9 cellular contexts compared by ENCODE assay signal in the genomic region with DNA sequence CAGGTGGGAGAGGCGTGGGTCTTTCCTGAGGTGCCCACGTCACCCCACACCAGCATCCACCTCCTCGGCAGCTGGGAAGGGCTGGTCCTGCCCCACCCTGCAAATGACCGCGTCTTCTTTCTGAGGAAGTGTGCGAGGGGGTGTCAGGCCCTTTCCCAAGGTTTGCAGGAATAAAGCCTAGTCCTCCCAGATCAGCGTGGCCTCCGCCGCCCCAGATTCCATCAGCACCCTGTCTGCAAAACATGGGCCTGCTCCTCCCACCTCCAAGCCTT. TPM values are rescaled to one million over a fixed set of nuclear protein-coding genes. Genes with fewer than 3 reads are reported as not detected.
A peak's percentile ranks its signal among the peaks of the same experiment; 100 is the strongest.
DNase-seq lines count a peak whose midpoint lies in the region; ATAC-seq and TF ChIP-seq lines count a peak whose summit lies in the region.
"Had no signal": no experiment of that assay in that cellular context is flagged by ENCODE, and none has a peak within 500 bp of the region (broad histone marks: within the 10 kb centered on the region; RNA-seq: fewer than 3 reads in every experiment).

No MANE protein-coding gene starts in this region.

- no peak for DNase-seq in activated T-cell treated with anti-CD3 and anti-CD28 coated beads, Interleukin-2, amount 50 U/mL, for 24 hours
- DNase-seq in activated T-cell treated with anti-CD3 and anti-CD28 coated beads for 4 hours (no peak), caudate nucleus (lab: John Stamatoyannopoulos, UW) (no peak), thoracic aorta (ENCODE audit: low spot score) (no peak), KBM-7 (no peak)
- DNase-seq: NCI-H82 had no signal

- in situ Hi-C loops in KBM-7 (cut with MboI; ENCODE audit: low pct_unique_long_range_greater_than_20kb, low sequenced_read_pairs): loop anchor here (10.0 kb wide), 1 partner anchor 59 kb away; no protein-coding TSS in a partner anchor

- H3K27ac ChIP-seq in caudate nucleus (ENCODE audit: low read depth, low read length): peak overlapping the region; percentile 73
- H3K27ac ChIP-seq in thoracic aorta: peak overlapping the region in 1 of 2 donors; percentile 71

- H3K27ac Mint-ChIP-seq in activated T-cell treated with anti-CD3 and anti-CD28 coated beads, Interleukin-2, amount 50 U/mL, for 24 hours: peak overlapping the region; percentile 93

- peak overlapping the region; percentile 41 for H3K4me3 ChIP-seq in mononuclear cell (ENCODE audit: low read length)
- H3K4me3 ChIP-seq in thoracic aorta: peak overlapping the region; percentile 46

- no peak overlapping the region for H3K4me3 Mint-ChIP-seq in activated T-cell treated with anti-CD3 and anti-CD28 coated beads, Interleukin-2, amount 50 U/mL, for 24 hours

- TF ChIP-seq CTCF in thoracic aorta (IDR thresholded peaks at IDR 0.05): no peak

- H3K4me1 ChIP-seq in mononuclear cell (ENCODE audit: insufficient read depth, low read length) (peaks cover 84% of the 10 kb centered on the region), thoracic aorta (ENCODE audit: control insufficient read depth in 1 of 2, low read depth in 2 of 2) (no peaks in the 10 kb centered on the region)

- H3K9me3 Mint-ChIP-seq in activated T-cell treated with anti-CD3 and anti-CD28 coated beads, Interleukin-2, amount 50 U/mL, for 24 hours: no peaks in the 10 kb centered on the region

- peaks cover 43% of the 10 kb centered on the region for H3K4me1 Mint-ChIP-seq in activated T-cell treated with anti-CD3 and anti-CD28 coated beads, Interleukin-2, amount 50 U/mL, for 24 hours (ENCODE audit: low read depth)

- no peaks in the 10 kb centered on the region for H3K27me3 ChIP-seq in mononuclear cell (ENCODE audit: insufficient read depth, low read length)
- H3K27me3 ChIP-seq in thoracic aorta (replicated peaks; ENCODE audit: insufficient read depth): no peaks in the 10 kb centered on the region

- H3K36me3 Mint-ChIP-seq in activated T-cell treated with anti-CD3 and anti-CD28 coated beads, Interleukin-2, amount 50 U/mL, for 24 hours (ENCODE audit: low read depth): no peaks in the 10 kb centered on the region

- no peaks in the 10 kb centered on the region for H3K36me3 ChIP-seq in thoracic aorta

- ATAC-seq in thoracic aorta (ENCODE audit: insufficient number of reproducible peaks, low FRiP score, low read depth): no peak
- ATAC-seq in HG03196 (IDR thresholded peaks at IDR 0.05; ENCODE audit: unreplicated experiment): no peak
- ATAC-seq in HG03565 (IDR thresholded peaks at IDR 0.05; ENCODE audit: unreplicated experiment): no peak

- no peaks in the 10 kb centered on the region for H3K27me3 Mint-ChIP-seq in activated T-cell treated with anti-CD3 and anti-CD28 coated beads, Interleukin-2, amount 50 U/mL, for 24 hours

- no peaks in the 10 kb centered on the region for H3K9me3 ChIP-seq in mononuclear cell (ENCODE audit: low read depth, low read length)
- H3K9me3 ChIP-seq in thoracic aorta: no peaks in the 10 kb centered on the region

RNA-seq across cellular contexts. Expression of a gene that starts 14.4 kb away (rescaled TPM):
- total RNA-seq in mononuclear cell (13.4 TPM), thoracic aorta (100 to 1,000 TPM in 1 of 2 donors, 10 to 100 TPM in 1; 97.7 to 163 TPM)

RNA-seq across cellular contexts. Expression of a gene that starts 15.6 kb away (rescaled TPM):
- 202 TPM for total RNA-seq in mononuclear cell
- total RNA-seq in thoracic aorta: 10 to 100 TPM; 35.0 to 44.4 TPM

RNA-seq across cellular contexts. Expression of a gene that starts 32.3 kb away (rescaled TPM):
- 48.7 TPM for total RNA-seq in mononuclear cell
- total RNA-seq in thoracic aorta: 100 to 1,000 TPM; 122 to 160 TPM

RNA-seq across cellular contexts. Expression of a gene that starts 41.5 kb away (rescaled TPM):
- total RNA-seq in mononuclear cell (0.21 TPM), thoracic aorta (not detected)

RNA-seq across cellular contexts. Expression of a gene that starts 55.0 kb away (rescaled TPM):
- total RNA-seq in mononuclear cell (0.42 TPM), thoracic aorta (under 1 TPM in 1 of 2 donors, not detected in 1; 0.41 TPM)
